In the genomic region with DNA sequence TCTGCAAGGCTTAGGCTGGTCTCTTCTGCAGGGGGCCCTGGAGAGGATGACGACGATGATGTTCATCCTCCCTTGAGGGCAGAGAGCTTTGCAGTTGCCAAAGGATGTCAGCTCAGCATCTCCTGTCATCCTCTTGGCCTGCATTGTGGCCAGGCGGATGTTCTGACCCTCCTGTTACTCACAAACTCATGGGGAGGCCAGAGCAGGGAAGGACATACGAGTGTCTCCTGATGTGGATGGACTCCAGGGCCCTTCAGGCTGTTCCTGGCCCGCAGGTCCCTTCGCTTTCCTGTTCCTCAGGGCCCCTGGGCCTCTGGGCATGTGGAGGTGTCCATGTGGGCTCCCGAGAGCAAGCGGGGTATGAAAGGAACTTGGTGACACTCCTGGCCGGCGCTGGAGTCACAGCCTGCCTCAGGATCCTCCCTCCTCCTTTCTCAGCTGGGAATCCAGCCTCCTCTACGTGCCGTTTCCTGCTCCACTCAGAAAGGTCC, we compare ENCODE assay signal across 9 cellular contexts. TPM values are rescaled to one million over a fixed set of nuclear protein-coding genes. Genes with fewer than 3 reads are reported as not detected.
DNase-seq lines count a peak whose midpoint lies in the region; ATAC-seq and TF ChIP-seq lines count a peak whose summit lies in the region.
"Had no signal": no experiment of that assay in that cellular context is flagged by ENCODE, and none has a peak within 500 bp of the region (broad histone marks: within the 10 kb centered on the region; RNA-seq: fewer than 3 reads in every experiment).

No MANE protein-coding gene starts in this region.

- 71 to 80% methylated on average over 12 of the region's 12 CpGs for WGBS in tibial nerve, 2 donors

- no peaks in the 10 kb centered on the region for H3K9me3 Mint-ChIP-seq in activated naive CD4-positive, alpha-beta T cell treated with anti-CD3 and anti-CD28 coated beads, Interleukin-2, amount 50 U/mL, for 72 hours
- no peaks in the 10 kb centered on the region for H3K9me3 Mint-ChIP-seq in activated naive CD4-positive, alpha-beta T cell treated with anti-CD3 and anti-CD28 coated beads, Interleukin-2, amount 10 ng/mL, durations not matched to agents 7 days and 5 days
- no peaks in the 10 kb centered on the region for H3K9me3 Mint-ChIP-seq in activated T-cell treated with anti-CD3 and anti-CD28 coated beads, Interleukin-2, amount 50 U/mL, for 4 hours
- H3K9me3 Mint-ChIP-seq in immature natural killer cell, result no peaks in the 10 kb centered on the region

- no peak for TF ChIP-seq POLR2A in tibial nerve (IDR thresholded peaks at IDR 0.05)

- H3K27me3 ChIP-seq in tibial nerve, result no peaks in the 10 kb centered on the region

- no peak for DNase-seq in activated naive CD4-positive, alpha-beta T cell treated with anti-CD3 and anti-CD28 coated beads, Interleukin-2, amount 50 U/mL, for 72 hours (ENCODE audit: low spot score in 2 of 2)
- no peak for DNase-seq in activated naive CD4-positive, alpha-beta T cell treated with anti-CD3 and anti-CD28 coated beads, Interleukin-2, amount 10 ng/mL, durations not matched to agents 7 days and 5 days
- DNase-seq in activated T-cell treated with anti-CD3 and anti-CD28 coated beads, Interleukin-2, amount 50 U/mL, for 4 hours, result no peak
- DNase-seq in immature natural killer cell (no peak), tibial nerve (ENCODE audit: low spot score in 2 of 2) (peak in 1 of 2 donors; percentile 5)
- DNase-seq in activated CD4-positive, alpha-beta T cell treated with anti-CD3 and anti-CD28 coated beads, Interleukin-2, amount 50 U/mL, for 4 hours, result no peak
- DNase-seq: amygdala had no signal

- no peak for TF ChIP-seq CTCF in tibial nerve (IDR thresholded peaks at IDR 0.05)

- H3K36me3 ChIP-seq in tibial nerve, result peaks cover 0 to 5% (median 0%) of the 10 kb centered on the region in 3 donors

- H3K27ac Mint-ChIP-seq in activated naive CD4-positive, alpha-beta T cell treated with anti-CD3 and anti-CD28 coated beads, Interleukin-2, amount 50 U/mL, for 72 hours, result peak overlapping the region; percentile 90 to 97
- no peak overlapping the region for H3K27ac Mint-ChIP-seq in activated naive CD4-positive, alpha-beta T cell treated with anti-CD3 and anti-CD28 coated beads, Interleukin-2, amount 10 ng/mL, durations not matched to agents 7 days and 5 days
- peak overlapping the region; percentile 78 to 94 (median 88) for H3K27ac Mint-ChIP-seq in immature natural killer cell

- peak overlapping the region in 3 of 4 donors; percentile 17 to 70 (median 69) for H3K27ac ChIP-seq in tibial nerve

- peaks cover 75% of the 10 kb centered on the region for H3K4me1 Mint-ChIP-seq in activated naive CD4-positive, alpha-beta T cell treated with anti-CD3 and anti-CD28 coated beads, Interleukin-2, amount 10 ng/mL, durations not matched to agents 7 days and 5 days
- peaks cover 83% of the 10 kb centered on the region for H3K4me1 Mint-ChIP-seq in activated T-cell treated with anti-CD3 and anti-CD28 coated beads, Interleukin-2, amount 50 U/mL, for 4 hours (ENCODE audit: low read depth)
- peaks cover 30 to 34% of the 10 kb centered on the region in 2 donors for H3K4me1 Mint-ChIP-seq in immature natural killer cell

- no peaks in the 10 kb centered on the region for H3K9me3 ChIP-seq in tibial nerve

- TF ChIP-seq EP300 in tibial nerve (IDR thresholded peaks at IDR 0.05), result no peak

- ATAC-seq in activated naive CD4-positive, alpha-beta T cell treated with anti-CD3 and anti-CD28 coated beads, Interleukin-2, amount 50 U/mL, for 72 hours, result no peak
- ATAC-seq in activated T-cell treated with anti-CD3 and anti-CD28 coated beads, Interleukin-2, amount 50 U/mL, for 4 hours, result no peak
- ATAC-seq in GM19463 (IDR thresholded peaks at IDR 0.05; ENCODE audit: unreplicated experiment) (no peak), HG03342 (IDR thresholded peaks at IDR 0.05; ENCODE audit: unreplicated experiment) (no peak)

- H3K36me3 Mint-ChIP-seq in activated naive CD4-positive, alpha-beta T cell treated with anti-CD3 and anti-CD28 coated beads, Interleukin-2, amount 50 U/mL, for 72 hours, result peaks cover 5 to 13% of the 10 kb centered on the region in 2 donors
- peaks cover 37% of the 10 kb centered on the region for H3K36me3 Mint-ChIP-seq in activated naive CD4-positive, alpha-beta T cell treated with anti-CD3 and anti-CD28 coated beads, Interleukin-2, amount 10 ng/mL, durations not matched to agents 7 days and 5 days
- peaks cover 5% of the 10 kb centered on the region for H3K36me3 Mint-ChIP-seq in activated T-cell treated with anti-CD3 and anti-CD28 coated beads, Interleukin-2, amount 50 U/mL, for 4 hours (ENCODE audit: insufficient read depth)
- no peaks in the 10 kb centered on the region for H3K36me3 Mint-ChIP-seq in immature natural killer cell

- no peak overlapping the region for H3K4me3 Mint-ChIP-seq in activated naive CD4-positive, alpha-beta T cell treated with anti-CD3 and anti-CD28 coated beads, Interleukin-2, amount 10 ng/mL, durations not matched to agents 7 days and 5 days
- peak overlapping the region; percentile 33 for H3K4me3 Mint-ChIP-seq in activated T-cell treated with anti-CD3 and anti-CD28 coated beads, Interleukin-2, amount 50 U/mL, for 4 hours
- peak overlapping the region in 1 of 5 donors; percentile 8 for H3K4me3 Mint-ChIP-seq in immature natural killer cell

- CTCF ChIA-PET in activated naive CD4-positive, alpha-beta T cell treated with anti-CD3 and anti-CD28 coated beads, Interleukin-2, amount 10 ng/mL, durations not matched to agents 7 days and 5 days (lab: Charles Lee), result interaction anchor here (1.4 to 5.2 kb wide), 6 partner anchors 11 to 86 kb away, joined by 3 to 48 read pairs (median 6); no protein-coding TSS in a partner anchor

- H3K27me3 Mint-ChIP-seq in activated naive CD4-positive, alpha-beta T cell treated with anti-CD3 and anti-CD28 coated beads, Interleukin-2, amount 10 ng/mL, durations not matched to agents 7 days and 5 days, result no peaks in the 10 kb centered on the region
- H3K27me3 Mint-ChIP-seq in activated T-cell treated with anti-CD3 and anti-CD28 coated beads, Interleukin-2, amount 50 U/mL, for 4 hours (ENCODE audit: low read depth), result no peaks in the 10 kb centered on the region
- H3K27me3 Mint-ChIP-seq in immature natural killer cell (ENCODE audit: low read depth in 3 of 3), result peaks cover 6 to 7% (median 7%) of the 10 kb centered on the region in 3 donors

- no peak overlapping the region for H3K4me3 ChIP-seq in tibial nerve

- peaks cover 0 to 49% (median 34%) of the 10 kb centered on the region in 4 donors for H3K4me1 ChIP-seq in tibial nerve

RNA-seq across cellular contexts. Expression of a gene that starts 8.5 kb away (rescaled TPM):
- 10 to 100 TPM; 33.8 to 34.4 TPM for total RNA-seq in activated naive CD4-positive, alpha-beta T cell treated with anti-CD3 and anti-CD28 coated beads, Interleukin-2, amount 50 U/mL, for 72 hours
- total RNA-seq in activated T-cell treated with anti-CD3 and anti-CD28 coated beads, Interleukin-2, amount 50 U/mL, for 4 hours, result 10 to 100 TPM; 44.6 to 57.1 (median 51.1) TPM
- 1 to 10 TPM; 4.6 to 6.8 (median 5.3) TPM for polyA plus RNA-seq in immature natural killer cell
- 1 to 10 TPM; 2.6 to 4.2 (median 3.5) TPM for total RNA-seq in tibial nerve

RNA-seq across cellular contexts. Expression of a gene that starts 59.2 kb away (rescaled TPM):
- under 1 TPM; 0.23 to 0.57 TPM for total RNA-seq in activated naive CD4-positive, alpha-beta T cell treated with anti-CD3 and anti-CD28 coated beads, Interleukin-2, amount 50 U/mL, for 72 hours
- under 1 TPM; 0.16 to 0.23 (median 0.16) TPM for total RNA-seq in activated T-cell treated with anti-CD3 and anti-CD28 coated beads, Interleukin-2, amount 50 U/mL, for 4 hours
- polyA plus RNA-seq in immature natural killer cell, result not detected
- total RNA-seq in tibial nerve, result under 1 TPM in 3 of 4 donors, not detected in 1; 0.44 to 0.98 (median 0.63) TPM

Comparison
In these comparisons a context has a peak if more than half of its experiments do, and no peak if none do; other contexts are left out.
1. RNA of a gene that starts 8.5 kb away (total RNA-seq): 44.6 to 57.1 TPM in activated T-cell treated with anti-CD3 and anti-CD28 coated beads, Interleukin-2, amount 50 U/mL, for 4 hours and 33.8 to 34.4 TPM in activated naive CD4-positive, alpha-beta T cell treated with anti-CD3 and anti-CD28 coated beads, Interleukin-2, amount 50 U/mL, for 72 hours; 2.6 to 4.2 TPM in tibial nerve; every median in the first group is over 4 times any median in the second.